30 cellular contexts compared by ENCODE assay signal in genomic region chr19:43444531-43445340, GRCh38. TPM values are rescaled to one million over a fixed set of nuclear protein-coding genes. Genes with fewer than 3 reads are reported as not detected.
A peak's percentile ranks its signal among the peaks of the same experiment; 100 is the strongest.
DNase-seq lines count a peak whose midpoint lies in the region; ATAC-seq, FAIRE-seq and TF ChIP-seq lines count a peak whose summit lies in the region.
"Had no signal": no experiment of that assay in that cellular context is flagged by ENCODE, and none has a peak within 500 bp of the region (broad histone marks: within the 10 kb centered on the region; RNA-seq: fewer than 3 reads in every experiment).

No MANE protein-coding gene starts in this region.

- H3K36me3 ChIP-seq in trophoblast cell (ENCODE audit: control insufficient read depth in 1 of 2, insufficient read depth in 2 of 2, low read length in 2 of 2), result no peaks in the 10 kb centered on the region
- no peaks in the 10 kb centered on the region for H3K36me3 ChIP-seq in smooth muscle cell (ENCODE audit: low read depth)
- H3K36me3 ChIP-seq: esophagus muscularis mucosa, SJSA1, WERI-Rb-1 had no signal

- H2AFZ ChIP-seq in trophoblast cell (ENCODE audit: insufficient read depth, low read length, poor library complexity) (no peak overlapping the region), smooth muscle cell (ENCODE audit: low read depth) (no peak overlapping the region)

- FAIRE-seq in GM12891 (lab: Jason Lieb, UNC) (no peak), GM19239 (lab: Jason Lieb, UNC) (no peak)
- FAIRE-seq: frontal cortex had no signal

- H2AK5ac ChIP-seq in trophoblast cell (ENCODE audit: low read length), result no peak overlapping the region

- H3K79me2 ChIP-seq in trophoblast cell (ENCODE audit: control insufficient read depth, insufficient read depth, low read length, poor library complexity) (no peaks in the 10 kb centered on the region), smooth muscle cell (ENCODE audit: low read depth) (no peaks in the 10 kb centered on the region)

- no peaks in the 10 kb centered on the region for H3K9me3 Mint-ChIP-seq in effector memory CD8-positive, alpha-beta T cell
- H3K9me3 Mint-ChIP-seq: activated naive CD8-positive, alpha-beta T cell treated with anti-CD3 and anti-CD28 coated beads, Interleukin-2, amount 50 U/mL, for 24 hours; activated T-helper 17 cell treated with anti-CD3 and anti-CD28 coated beads, Interleukin-2, amount 50 U/mL, for 72 hours; stimulated activated naive B cell treated with anti-CD40 and anti-IgM and Interleukin-4, amounts not matched to agents 10 μg/mL and 1 μg/mL and 100 μg/mL, for 72 hours; T-helper 1 cell treated with Interleukin-12 subunit alpha and Interleukin-12 subunit beta and Interleukin-4 antibody, amounts not matched to agents 30 μg/mL and 1 μg/mL, for 36 hours had no signal

- no CpG with 5 or more reads among the region's 15 CpGs for WGBS in trophoblast cell (ENCODE audit: extremely low coverage, insufficient coverage, insufficient read length)
- WGBS in smooth muscle cell (ENCODE audit: low lambda C conversion rate), result 94% methylated on average over 15 of the region's 15 CpGs

- no peak for TF ChIP-seq POLR2A in GM12891 (IDR thresholded peaks at IDR 0.05; ENCODE audit: low read depth, low read length)

- H3K9me3 ChIP-seq in trophoblast cell (ENCODE audit: insufficient read depth, low read depth, low read length), result no peaks in the 10 kb centered on the region
- H3K9me3 ChIP-seq in smooth muscle cell (replicated peaks; ENCODE audit: low read depth), result no peaks in the 10 kb centered on the region
- H3K9me3 ChIP-seq: esophagus muscularis mucosa, psoas muscle, SJSA1, testis had no signal

- H3K4ac ChIP-seq in trophoblast cell (ENCODE audit: low read depth, low read length), result no peak overlapping the region

- H3K4me3 Mint-ChIP-seq in effector memory CD8-positive, alpha-beta T cell, result no peak overlapping the region
- H3K4me3 Mint-ChIP-seq: activated naive CD8-positive, alpha-beta T cell treated with anti-CD3 and anti-CD28 coated beads, Interleukin-2, amount 50 U/mL, for 24 hours; activated T-helper 17 cell treated with anti-CD3 and anti-CD28 coated beads, Interleukin-2, amount 50 U/mL, for 72 hours; stimulated activated naive B cell treated with anti-CD40 and anti-IgM and Interleukin-4, amounts not matched to agents 10 μg/mL and 1 μg/mL and 100 μg/mL, for 72 hours; T-helper 1 cell treated with Interleukin-12 subunit alpha and Interleukin-12 subunit beta and Interleukin-4 antibody, amounts not matched to agents 30 μg/mL and 1 μg/mL, for 36 hours had no signal

- no peak overlapping the region for H2BK12ac ChIP-seq in trophoblast cell (ENCODE audit: low read length)

- H3K27me3 ChIP-seq in trophoblast cell (ENCODE audit: insufficient read depth, low read length) (no peaks in the 10 kb centered on the region), smooth muscle cell (ENCODE audit: low read depth) (no peaks in the 10 kb centered on the region)
- H3K27me3 ChIP-seq: esophagus muscularis mucosa, SJSA1, testis had no signal

- H4K12ac ChIP-seq in trophoblast cell (ENCODE audit: low read depth, low read length), result no peak overlapping the region

- H3K14ac ChIP-seq in trophoblast cell (ENCODE audit: low read length), result no peak overlapping the region

- no peak overlapping the region for H3K9ac ChIP-seq in trophoblast cell (ENCODE audit: low read length)
- H3K9ac ChIP-seq in smooth muscle cell (ENCODE audit: low read depth), result no peak overlapping the region
- H3K9ac ChIP-seq: KMS-11 had no signal

- H4K91ac ChIP-seq in trophoblast cell (ENCODE audit: low read depth, low read length), result no peak overlapping the region

- H3K18ac ChIP-seq in trophoblast cell (ENCODE audit: low read length), result no peak overlapping the region

- no peak overlapping the region for H3K4me2 ChIP-seq in trophoblast cell (ENCODE audit: low read length)
- no peak overlapping the region for H3K4me2 ChIP-seq in smooth muscle cell
- H3K4me2 ChIP-seq: KMS-11 had no signal

- H3K27ac Mint-ChIP-seq in effector memory CD8-positive, alpha-beta T cell, result peak overlapping the region; percentile 41 to 62
- H3K27ac Mint-ChIP-seq: activated naive CD8-positive, alpha-beta T cell treated with anti-CD3 and anti-CD28 coated beads, Interleukin-2, amount 50 U/mL, for 24 hours; stimulated activated naive B cell treated with anti-CD40 and anti-IgM and Interleukin-4, amounts not matched to agents 10 μg/mL and 1 μg/mL and 100 μg/mL, for 72 hours; T-helper 1 cell treated with Interleukin-12 subunit alpha and Interleukin-12 subunit beta and Interleukin-4 antibody, amounts not matched to agents 30 μg/mL and 1 μg/mL, for 36 hours had no signal

- H2BK120ac ChIP-seq in trophoblast cell (ENCODE audit: insufficient read depth, low read length, poor library complexity), result no peak overlapping the region

- H3K27ac ChIP-seq in trophoblast cell (ENCODE audit: low read depth, low read length) (no peak overlapping the region), smooth muscle cell (ENCODE audit: low read depth) (no peak overlapping the region)
- H3K27ac ChIP-seq: esophagus muscularis mucosa, KMS-11, psoas muscle, SJSA1, skin epidermis, testis, WERI-Rb-1 had no signal

- no peak overlapping the region for H3K4me3 ChIP-seq in trophoblast cell (ENCODE audit: low read depth, low read length)
- no peak overlapping the region for H3K4me3 ChIP-seq in smooth muscle cell
- H3K4me3 ChIP-seq: esophagus muscularis mucosa, psoas muscle, SJSA1, skin epidermis, testis had no signal

- peaks cover 3% of the 10 kb centered on the region for H3K36me3 Mint-ChIP-seq in effector memory CD8-positive, alpha-beta T cell (ENCODE audit: insufficient read depth)
- H3K36me3 Mint-ChIP-seq: stimulated activated naive B cell treated with anti-CD40 and anti-IgM and Interleukin-4, amounts not matched to agents 10 μg/mL and 1 μg/mL and 100 μg/mL, for 72 hours had no signal

- H3K23ac ChIP-seq in trophoblast cell (ENCODE audit: low read length), result no peak overlapping the region

- no peak for ATAC-seq in effector memory CD8-positive, alpha-beta T cell (replicated peaks)
- ATAC-seq in HG03175 (IDR thresholded peaks at IDR 0.05; ENCODE audit: unreplicated experiment), result no peak
- ATAC-seq: activated naive CD8-positive, alpha-beta T cell treated with anti-CD3 and anti-CD28 coated beads, Interleukin-2, amount 50 U/mL, for 24 hours; activated T-helper 17 cell treated with anti-CD3 and anti-CD28 coated beads, Interleukin-2, amount 50 U/mL, for 72 hours; psoas muscle; stimulated activated naive B cell treated with anti-CD40 and anti-IgM and Interleukin-4, amounts not matched to agents 10 μg/mL and 1 μg/mL and 100 μg/mL, for 72 hours had no signal

- H2BK5ac ChIP-seq in trophoblast cell (ENCODE audit: low read depth, low read length, poor library complexity), result no peak overlapping the region

- no peak for DNase-seq in GM12891 (ENCODE audit: insufficient read length, low spot score)
- peak; percentile 49 for DNase-seq in NOMO-1 treated with DMSO at 0.1 percent for 48 hours (lab: John Stamatoyannopoulos, UW; ENCODE audit: unreplicated experiment)
- DNase-seq in effector memory CD8-positive, alpha-beta T cell, result no peak
- DNase-seq in trophoblast cell, result peak; percentile 50 to 78
- DNase-seq in smooth muscle cell (lab: John Stamatoyannopoulos, UW; ENCODE audit: unreplicated experiment), result no peak
- no peak for DNase-seq in GM19239 (ENCODE audit: insufficient read length, low spot score)
- no peak for DNase-seq in RPMI8226
- DNase-seq: activated naive CD8-positive, alpha-beta T cell treated with anti-CD3 and anti-CD28 coated beads, Interleukin-2, amount 50 U/mL, for 24 hours; Caco-2; effector CD8-positive, alpha-beta T cell; GOT3; mammary epithelial cell; NCI-H1092 treated with DMSO at 0.1 percent for 48 hours; NCI-H1930; NCI-H226; NCI-H82; psoas muscle; stimulated activated naive B cell treated with anti-CD40 and anti-IgM and Interleukin-4, amounts not matched to agents 10 μg/mL and 1 μg/mL and 100 μg/mL, for 72 hours; testis; WERI-Rb-1 had no signal

- H3K4me1 ChIP-seq in trophoblast cell (ENCODE audit: control insufficient read depth in 1 of 2, insufficient read depth in 2 of 2, low read length in 2 of 2), result no peaks in the 10 kb centered on the region
- no peaks in the 10 kb centered on the region for H3K4me1 ChIP-seq in smooth muscle cell (ENCODE audit: low read depth)
- H3K4me1 ChIP-seq: Caco-2, psoas muscle, SJSA1, testis had no signal

- no peak overlapping the region for H4K8ac ChIP-seq in trophoblast cell (ENCODE audit: low read depth, low read length)

- H3K27me3 Mint-ChIP-seq in effector memory CD8-positive, alpha-beta T cell, result no peaks in the 10 kb centered on the region
- H3K27me3 Mint-ChIP-seq: activated naive CD8-positive, alpha-beta T cell treated with anti-CD3 and anti-CD28 coated beads, Interleukin-2, amount 50 U/mL, for 24 hours; activated T-helper 17 cell treated with anti-CD3 and anti-CD28 coated beads, Interleukin-2, amount 50 U/mL, for 72 hours; stimulated activated naive B cell treated with anti-CD40 and anti-IgM and Interleukin-4, amounts not matched to agents 10 μg/mL and 1 μg/mL and 100 μg/mL, for 72 hours had no signal

- H3F3A ChIP-seq in smooth muscle cell (ENCODE audit: low read depth), result no peaks in the 10 kb centered on the region

- H3K4me1 Mint-ChIP-seq in effector memory CD8-positive, alpha-beta T cell (ENCODE audit: low read depth in 2 of 2), result peaks cover 6 to 9% of the 10 kb centered on the region in 2 donors

- no peaks in the 10 kb centered on the region for H4K20me1 ChIP-seq in smooth muscle cell (ENCODE audit: low read depth)

- no peaks in the 10 kb centered on the region for H3K79me1 ChIP-seq in trophoblast cell (ENCODE audit: low read length)

- TF ChIP-seq CTCF in smooth muscle cell (IDR thresholded peaks at IDR 0.05; ENCODE audit: borderline replicate concordance, insufficient read depth, poor library complexity, severe bottlenecking), result no peak

TF ChIP-seq in GM12891, 5 proteins besides CTCF, POLR2A, EP300 and RAD21:
- no peak for TF ChIP-seq POU2F2 (IDR thresholded peaks at IDR 0.05; ENCODE audit: low read depth, low read length)
- 0 out of 2 replicates have a peak, but pooled peaks have one; percentile 1 for TF ChIP-seq SPI1 (IDR thresholded peaks at IDR 0.05; ENCODE audit: low read depth, low read length)
- no peak for TF ChIP-seq POLR2AphosphoS5 (IDR thresholded peaks at IDR 0.05; ENCODE audit: low read depth, low read length)
- no peak for TF ChIP-seq PAX5 (IDR thresholded peaks at IDR 0.05; ENCODE audit: insufficient read depth, low read length, severe bottlenecking)

RNA-seq across cellular contexts. Expression of gene LYPD3, which starts 20.7 kb away (rescaled TPM):
- polyA plus RNA-seq in GM12891 (2012; ENCODE audit: low read depth, missing spikeins), result 0.87 TPM
- 44.9 and 48.1 TPM in 2 replicates for polyA plus RNA-seq in trophoblast cell (2013)
- total RNA-seq in smooth muscle cell, result 12.7 and 20.6 TPM in 2 replicates
- 17.9 and 36.9 TPM in 2 replicates for polyA plus RNA-seq in smooth muscle cell
- total RNA-seq: cerebellum, psoas muscle had no signal

RNA-seq across cellular contexts. Expression of gene TEX101, which starts 30.0 kb away (rescaled TPM):
- polyA plus RNA-seq in GM12891 (2012; ENCODE audit: low read depth, missing spikeins), result not detected
- polyA plus RNA-seq in trophoblast cell (2013), result 0.11 and 0.18 TPM in 2 replicates
- not detected in 2 replicates for total RNA-seq in smooth muscle cell
- polyA plus RNA-seq in smooth muscle cell, result not detected in 2 replicates
- total RNA-seq: activated T-helper 17 cell treated with anti-CD3 and anti-CD28 coated beads, Interleukin-2, amount 50 U/mL, for 72 hours; Caco-2; cerebellum; esophagus muscularis mucosa; frontal cortex; kidney epithelial cell; mammary epithelial cell; psoas muscle; SJSA1 had no signal
- polyA plus RNA-seq: mammary epithelial cell, psoas muscle had no signal

RNA-seq across cellular contexts. Expression of gene PHLDB3, which starts 59.8 kb away (rescaled TPM):
- 13.1 TPM for polyA plus RNA-seq in GM12891 (2012; ENCODE audit: low read depth, missing spikeins)
- 81.5 and 87.5 TPM in 2 replicates for polyA plus RNA-seq in trophoblast cell (2013)
- total RNA-seq in smooth muscle cell, result 7.2 and 8.9 TPM in 2 replicates
- 8.6 and 17.4 TPM in 2 replicates for polyA plus RNA-seq in smooth muscle cell

Comparison
In these comparisons a context has a peak if more than half of its experiments do, and no peak if none do; other contexts are left out.
1. DNase-seq: peak in NOMO-1 treated with DMSO at 0.1 percent for 48 hours (single experiment) and trophoblast cell (2 of 2); none in GM12891 (single experiment), effector memory CD8-positive, alpha-beta T cell (0 of 3), smooth muscle cell (single experiment), GM19239 (single experiment) and RPMI8226 (single experiment).